Comparison of ENCODE assay signal across 8 cellular contexts in the genomic region with DNA sequence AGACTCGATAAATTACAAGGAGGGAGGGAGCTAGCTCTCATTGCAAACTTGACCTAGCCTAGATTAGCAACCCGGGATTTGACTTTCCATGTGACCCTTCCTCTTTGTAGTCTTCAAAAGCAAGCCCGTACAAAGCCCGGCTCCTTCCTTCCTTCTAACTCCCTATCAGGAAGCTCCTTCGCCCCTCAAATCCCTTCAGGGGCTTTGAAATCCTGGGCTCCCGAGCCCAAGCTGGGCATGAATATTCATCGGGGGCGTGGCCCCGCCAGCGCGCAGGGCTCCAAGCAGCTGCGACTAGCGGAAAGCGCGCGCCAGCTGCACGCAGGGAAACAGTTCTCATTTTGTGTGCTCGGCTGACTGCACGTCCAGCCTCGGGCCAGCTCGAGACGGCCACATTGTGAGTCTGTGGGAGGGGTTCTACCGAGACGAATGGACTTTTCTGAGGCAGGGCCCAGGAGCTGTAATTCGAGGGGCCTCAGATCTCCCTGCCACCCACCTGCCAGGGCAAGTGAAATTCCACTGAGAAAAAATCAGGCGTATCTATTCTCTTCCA.
A peak's percentile ranks its signal among the peaks of the same experiment; 100 is the strongest.
DNase-seq lines count a peak whose midpoint lies in the region; FAIRE-seq and TF ChIP-seq lines count a peak whose summit lies in the region.

No MANE protein-coding gene starts in this region.

- H3K4me1 Mint-ChIP-seq in H9 (peaks cover 17 to 44% of the 10 kb centered on the region in 2 experiments), osteocyte (ENCODE audit: unreplicated experiment) (peaks cover 16% of the 10 kb centered on the region)

- H3K79me2 ChIP-seq in H9 (ENCODE audit: insufficient read depth, low read length) (no peaks in the 10 kb centered on the region), Loucy (ENCODE audit: insufficient read depth, low read length) (no peaks in the 10 kb centered on the region)

- H3K27ac ChIP-seq in H9 (ENCODE audit: insufficient read length, low read depth, low read length) = peak overlapping the region; percentile 20

- no peaks in the 10 kb centered on the region for H4K20me1 ChIP-seq in H9 (ENCODE audit: control insufficient read depth, insufficient read depth, insufficient read length)
- H4K20me1 ChIP-seq in Loucy (ENCODE audit: insufficient read depth, low read length, poor library complexity, severe bottlenecking) = no peaks in the 10 kb centered on the region

- H3K9me2 ChIP-seq in Loucy (replicated peaks; ENCODE audit: low read depth, low read length) = no peaks in the 10 kb centered on the region

- H4K5ac ChIP-seq in H9 (ENCODE audit: insufficient read length, low read depth, low read length) = no peak overlapping the region

- no peak overlapping the region for H2BK20ac ChIP-seq in H9 (ENCODE audit: low read depth, low read length, poor library complexity, severe bottlenecking)

- H2BK5ac ChIP-seq in H9 (ENCODE audit: insufficient read length, low read length) = no peak overlapping the region

- H3K18ac ChIP-seq in H9 (ENCODE audit: insufficient read length, low read depth, low read length) = no peak overlapping the region

- H3K4ac ChIP-seq in H9 (ENCODE audit: low read depth, low read length) = no peak overlapping the region

- H2BK12ac ChIP-seq in H9 (ENCODE audit: insufficient read length, low read depth, low read length) = no peak overlapping the region

- no peak overlapping the region for H2BK15ac ChIP-seq in H9 (ENCODE audit: low read depth, low read length)

- H3K23ac ChIP-seq in H9 (ENCODE audit: insufficient read length, low read depth, low read length) = no peak overlapping the region

- H3K4me3 ChIP-seq in Loucy (ENCODE audit: low read length, poor library complexity, severe bottlenecking) = peak overlapping the region; percentile 75

- no peak overlapping the region for H4K91ac ChIP-seq in H9 (ENCODE audit: insufficient read length, low read depth, low read length)

- no peak overlapping the region for H3K56ac ChIP-seq in H9 (ENCODE audit: insufficient read length, low read depth, low read length)

- H3K36me3 ChIP-seq in Loucy (ENCODE audit: insufficient read depth, low read length) = no peaks in the 10 kb centered on the region

- TF ChIP-seq CTCF in H9 (conservative IDR thresholded peaks at IDR 0.05) (0 out of 3 replicates have a peak, but pooled peaks have one; percentile 10), Loucy (conservative IDR thresholded peaks at IDR 0.05; ENCODE audit: low read length) (no peak), osteocyte (IDR thresholded peaks at IDR 0.05) (no peak)

- intact Hi-C loops in cardiac septum (cut with DNase I) = loop anchor here (5.0 kb wide), 2 partner anchors 44 to 86 kb away; a partner anchor contains a TSS

- H3K9ac ChIP-seq in H9 (ENCODE audit: extremely low read depth, insufficient read length, low read length) = peak overlapping the region; percentile 55
- H3K9ac ChIP-seq in Loucy (ENCODE audit: low read depth, low read length, poor library complexity, severe bottlenecking) = peak overlapping the region; percentile 69

- DNase-seq in GDM1 (lab: John Stamatoyannopoulos, UW) (peak; percentile 52), H9 (peak; percentile 97), SK-MEL-5 (ENCODE audit: low read depth, low spot score) (peak; percentile 94), cardiac septum (ENCODE audit: low spot score) (peak; percentile 95), osteocyte (ENCODE audit: extremely low spot score, unreplicated experiment) (peak; percentile 85), urothelium cell line (ENCODE audit: low spot score) (peak; percentile 92)
- peak; percentile 14 for DNase-seq in activated naive CD8-positive, alpha-beta T cell treated with anti-CD3 and anti-CD28 coated beads, Interleukin-2, amount 50 U/mL, for 16 hours (ENCODE audit: low read depth, low spot score)

- H3K4me3 Mint-ChIP-seq in H9 = peak overlapping the region; percentile 71 to 85
- H3K4me3 Mint-ChIP-seq in osteocyte (ENCODE audit: unreplicated experiment) = peak overlapping the region; percentile 80

- in situ Hi-C loops in SK-MEL-5 (cut with HindIII; ENCODE audit: low pct_unique_long_range_greater_than_20kb, low sequenced_read_pairs) = no loop called here

- H3T11ph ChIP-seq in H9 (ENCODE audit: low read length) = no peak overlapping the region

- H3K9me3 ChIP-seq in H9 (ENCODE audit: control insufficient read depth, low read depth, low read length) (no peaks in the 10 kb centered on the region), Loucy (ENCODE audit: insufficient read depth, low read depth, low read length) (no peaks in the 10 kb centered on the region)

- H3K36me3 Mint-ChIP-seq in H9 (ENCODE audit: insufficient read depth in 1 of 3, low read depth in 3 of 3) (peaks cover 0 to 5% (median 0%) of the 10 kb centered on the region in 3 experiments; a peak in 2 of 7 replicates), osteocyte (ENCODE audit: unreplicated experiment) (no peaks in the 10 kb centered on the region)

- no peaks in the 10 kb centered on the region for H3F3A ChIP-seq in Loucy (ENCODE audit: low read depth)

- no peak overlapping the region for H2BK120ac ChIP-seq in H9 (ENCODE audit: low read depth, low read length, poor library complexity, severe bottlenecking)

- H3K27ac Mint-ChIP-seq in H9 (peak overlapping the region in 2 of 3 experiments; percentile 81 to 97; a peak in 5 of 7 replicates), osteocyte (ENCODE audit: unreplicated experiment) (peak overlapping the region; percentile 73)

- no peak overlapping the region for H4K8ac ChIP-seq in H9 (replicated peaks; ENCODE audit: insufficient read length, low read depth, low read length)

- no peak overlapping the region for H2AK5ac ChIP-seq in H9 (ENCODE audit: insufficient read length, low read length)

- H3K4me1 ChIP-seq in H9 (ENCODE audit: insufficient read depth, low read length) (peaks cover 4% of the 10 kb centered on the region), Loucy (ENCODE audit: insufficient read depth, low read length, poor library complexity, severe bottlenecking) (peaks cover 11% of the 10 kb centered on the region)

- peaks cover 5% of the 10 kb centered on the region for H3K23me2 ChIP-seq in H9 (ENCODE audit: insufficient read length, low read depth, low read length, poor library complexity, severe bottlenecking)

- H3K4me2 ChIP-seq in H9 (ENCODE audit: insufficient read depth, insufficient read length, low read length) (peak overlapping the region; percentile 65), Loucy (ENCODE audit: low read depth, low read length, poor library complexity, severe bottlenecking) (peak overlapping the region; percentile 79)

- FAIRE-seq in urothelium cell line (lab: Jason Lieb, UNC) = peak; percentile 48

- H3K27me3 ChIP-seq in H9 (ENCODE audit: insufficient read depth, low read length) = no peaks in the 10 kb centered on the region
- H3K27me3 ChIP-seq in Loucy (ENCODE audit: insufficient read depth, low read length, poor library complexity, severe bottlenecking) = no peaks in the 10 kb centered on the region

- WGBS in H9 (ENCODE audit: extremely low coverage, insufficient read length, low lambda C conversion rate) = no CpG with 5 or more reads among the region's 26 CpGs

- no peak overlapping the region for H3K14ac ChIP-seq in H9 (ENCODE audit: insufficient read depth, low read length)

- no peaks in the 10 kb centered on the region for H3K79me1 ChIP-seq in H9 (ENCODE audit: insufficient read depth, low read depth, low read length, poor library complexity, severe bottlenecking)

- H2AFZ ChIP-seq in H9 (ENCODE audit: low read length) = peak overlapping the region; percentile 49
- H2AFZ ChIP-seq in Loucy (ENCODE audit: low read length) = peak overlapping the region; percentile 92

- H3K27me3 Mint-ChIP-seq in H9 (ENCODE audit: low read depth) (peaks cover 3% of the 10 kb centered on the region), osteocyte (ENCODE audit: unreplicated experiment) (peaks cover 2% of the 10 kb centered on the region)

- no peaks in the 10 kb centered on the region for H3K9me3 Mint-ChIP-seq in H9
- H3K9me3 Mint-ChIP-seq in osteocyte (ENCODE audit: unreplicated experiment) = no peaks in the 10 kb centered on the region

Comparison
In these comparisons a context has a peak if more than half of its experiments do, and no peak if none do; other contexts are left out.
1. Peak in every context shown above with its lines: DNase-seq, H3K4me3 ChIP-seq and H3K27ac ChIP-seq.
2. DNase-seq: peak in every context shown above with its lines; median percentile 97 in H9; 95 in cardiac septum; 94 in SK-MEL-5; 92 in urothelium cell line; 85 in osteocyte; 52 in GDM1; 14 in activated naive CD8-positive, alpha-beta T cell treated with anti-CD3 and anti-CD28 coated beads, Interleukin-2, amount 50 U/mL, for 16 hours.